26 cellular contexts compared by ENCODE assay signal in genomic region chr14:101506921-101507300, GRCh38. TPM values are rescaled to one million over a fixed set of nuclear protein-coding genes. Genes with fewer than 3 reads are reported as not detected.
A peak's percentile ranks its signal among the peaks of the same experiment; 100 is the strongest.
DNase-seq lines count a peak whose midpoint lies in the region; ATAC-seq and TF ChIP-seq lines count a peak whose summit lies in the region.
"Had no signal": no experiment of that assay in that cellular context is flagged by ENCODE, and none has a peak within 500 bp of the region (broad histone marks: within the 10 kb centered on the region; RNA-seq: fewer than 3 reads in every experiment).

No MANE protein-coding gene starts in this region.

- TF ChIP-seq POLR2A in body of pancreas (IDR thresholded peaks at IDR 0.05) = no peak
- TF ChIP-seq POLR2A in testis (IDR thresholded peaks at IDR 0.05) = no peak

- H3K36me3 Mint-ChIP-seq in activated naive CD4-positive, alpha-beta T cell treated with anti-CD3 and anti-CD28 coated beads for 36 hours (ENCODE audit: low read depth) = no peaks in the 10 kb centered on the region
- H3K36me3 Mint-ChIP-seq: activated naive CD4-positive, alpha-beta T cell treated with anti-CD3 and anti-CD28 coated beads, Interleukin-2, amount 50 U/mL, for 72 hours; CD4-positive, alpha-beta memory T cell; stimulated activated memory B cell treated with anti-CD40 and anti-IgM and Interleukin-4, amounts not matched to agents 10 μg/mL and 1 μg/mL and 100 μg/mL, for 72 hours had no signal

- no peaks in the 10 kb centered on the region for H3K36me3 ChIP-seq in body of pancreas (replicated peaks in 1 of 2; ENCODE audit: insufficient read depth in 1 of 2, low read depth in 2 of 2)
- H3K36me3 ChIP-seq in lower lobe of right lung = no peaks in the 10 kb centered on the region
- H3K36me3 ChIP-seq in testis (ENCODE audit: low read depth, missing control alignments) = no peaks in the 10 kb centered on the region
- no peaks in the 10 kb centered on the region for H3K36me3 ChIP-seq in PC-9 (ENCODE audit: low read depth)
- H3K36me3 ChIP-seq: cardiac muscle cell, esophagus squamous epithelium, pancreas had no signal

- no peaks in the 10 kb centered on the region for H3K27me3 ChIP-seq in body of pancreas
- peaks cover 1% of the 10 kb centered on the region for H3K27me3 ChIP-seq in lower lobe of right lung (ENCODE audit: low read depth)
- no peaks in the 10 kb centered on the region for H3K27me3 ChIP-seq in testis
- peaks cover 22% of the 10 kb centered on the region; the same call in 1 of the 2 replicates for H3K27me3 ChIP-seq in PC-9 (ENCODE audit: insufficient read depth, low read depth)
- H3K27me3 ChIP-seq: cardiac muscle cell, pancreas had no signal

- no peak overlapping the region for H2AFZ ChIP-seq in PC-9
- H2AFZ ChIP-seq: GM23248 had no signal

- ATAC-seq in body of pancreas (no peak), lower lobe of right lung (no peak), HG03097 (IDR thresholded peaks at IDR 0.05; ENCODE audit: low FRiP score, unreplicated experiment) (no peak), HG03095 (IDR thresholded peaks at IDR 0.05; ENCODE audit: unreplicated experiment) (no peak)
- ATAC-seq: activated naive CD4-positive, alpha-beta T cell treated with anti-CD3 and anti-CD28 coated beads, Interleukin-2, amount 50 U/mL, for 72 hours; activated T-cell treated with anti-CD3 and anti-CD28 coated beads, Interleukin-2, amount 50 U/mL, for 72 hours; left colon; pancreas; stimulated activated memory B cell treated with anti-CD40 and anti-IgM and Interleukin-4, amounts not matched to agents 10 μg/mL and 1 μg/mL and 100 μg/mL, for 72 hours had no signal

- H3K4me3 ChIP-seq in body of pancreas (no peak overlapping the region), lower lobe of right lung (no peak overlapping the region), testis (no peak overlapping the region), PC-9 (no peak overlapping the region)
- H3K4me3 ChIP-seq: cardiac muscle cell, esophagus squamous epithelium, GM23248, pancreas had no signal

- CTCF ChIA-PET in activated naive CD4-positive, alpha-beta T cell treated with anti-CD3 and anti-CD28 coated beads for 36 hours (lab: Charles Lee) = interaction anchor here (0.5 kb wide), 1 partner anchor 198 kb away, joined by 3 read pairs; no protein-coding TSS in a partner anchor
- CTCF ChIA-PET in PC-9 (lab: Charles Lee) = no interaction called here

- POLR2A ChIA-PET in PC-9 (lab: Charles Lee; ENCODE audit: unreplicated experiment) = no interaction called here

- H3K79me2 ChIP-seq in PC-9 (ENCODE audit: low read depth) = no peaks in the 10 kb centered on the region

- H3K4me1 ChIP-seq in body of pancreas (no peaks in the 10 kb centered on the region), lower lobe of right lung (no peaks in the 10 kb centered on the region), testis (peaks cover 7% of the 10 kb centered on the region), PC-9 (replicated peaks; ENCODE audit: insufficient read depth) (no peaks in the 10 kb centered on the region)
- H3K4me1 ChIP-seq: pancreas had no signal

- H3K9me2 ChIP-seq in PC-9 (ENCODE audit: insufficient read depth) = no peaks in the 10 kb centered on the region

- H3K27me3 Mint-ChIP-seq in activated naive CD4-positive, alpha-beta T cell treated with anti-CD3 and anti-CD28 coated beads for 36 hours (ENCODE audit: low read depth) = no peaks in the 10 kb centered on the region
- H3K27me3 Mint-ChIP-seq: CD4-positive, alpha-beta memory T cell had no signal

- H3K4me1 Mint-ChIP-seq in activated naive CD4-positive, alpha-beta T cell treated with anti-CD3 and anti-CD28 coated beads for 36 hours (ENCODE audit: low read depth) = no peaks in the 10 kb centered on the region
- H3K4me1 Mint-ChIP-seq: CD4-positive, alpha-beta memory T cell; nephron; stimulated activated memory B cell treated with anti-CD40 and anti-IgM and Interleukin-4, amounts not matched to agents 10 μg/mL and 1 μg/mL and 100 μg/mL, for 72 hours had no signal

- no peak overlapping the region for H3K27ac Mint-ChIP-seq in activated naive CD4-positive, alpha-beta T cell treated with anti-CD3 and anti-CD28 coated beads for 36 hours
- H3K27ac Mint-ChIP-seq: activated naive CD4-positive, alpha-beta T cell treated with anti-CD3 and anti-CD28 coated beads, Interleukin-2, amount 50 U/mL, for 72 hours; activated T-cell treated with anti-CD3 and anti-CD28 coated beads, Interleukin-2, amount 50 U/mL, for 72 hours; CD4-positive, alpha-beta memory T cell; nephron; stimulated activated memory B cell treated with anti-CD40 and anti-IgM and Interleukin-4, amounts not matched to agents 10 μg/mL and 1 μg/mL and 100 μg/mL, for 72 hours had no signal

- no peak overlapping the region for H3K27ac ChIP-seq in body of pancreas
- H3K27ac ChIP-seq in lower lobe of right lung = no peak overlapping the region
- H3K27ac ChIP-seq in testis = peak overlapping the region in 1 of 2 donors; percentile 50
- no peak overlapping the region for H3K27ac ChIP-seq in PC-9
- H3K27ac ChIP-seq: cardiac muscle cell, GM23248, pancreas had no signal

- 60 to 70% methylated on average over 7 to 12 of the region's 13 CpGs for WGBS in body of pancreas, 2 donors
- 52 to 76% methylated on average over 10 to 13 of the region's 13 CpGs for WGBS in testis, 2 donors

- intact Hi-C loops in activated naive CD4-positive, alpha-beta T cell treated with anti-CD3 and anti-CD28 coated beads for 36 hours (cut with micrococcal nuclease) = no loop called here
- intact Hi-C loops in body of pancreas (cut with DNase I) = no loop called here
- intact Hi-C loops in lower lobe of right lung (cut with DNase I) = no loop called here
- intact Hi-C loops in testis (cut with DNase I; ENCODE audit: low total_unique reads) = no loop called here
- intact Hi-C loops in PC-9 (cut with micrococcal nuclease; ENCODE audit: unreplicated experiment) = no loop called here

- H4K20me1 ChIP-seq in PC-9 (ENCODE audit: insufficient read depth) = no peaks in the 10 kb centered on the region

- H3K4me3 Mint-ChIP-seq in activated naive CD4-positive, alpha-beta T cell treated with anti-CD3 and anti-CD28 coated beads for 36 hours = no peak overlapping the region
- H3K4me3 Mint-ChIP-seq: activated T-cell treated with anti-CD3 and anti-CD28 coated beads, Interleukin-2, amount 50 U/mL, for 72 hours; nephron; stimulated activated memory B cell treated with anti-CD40 and anti-IgM and Interleukin-4, amounts not matched to agents 10 μg/mL and 1 μg/mL and 100 μg/mL, for 72 hours had no signal

- TF ChIP-seq CTCF in body of pancreas (IDR thresholded peaks at IDR 0.05) (no peak), lower lobe of right lung (IDR thresholded peaks at IDR 0.05) (no peak), testis (IDR thresholded peaks at IDR 0.05) (no peak), PC-9 (conservative IDR thresholded peaks at IDR 0.05) (no peak)

- H3K4me2 ChIP-seq in PC-9 = no peak overlapping the region

- H3F3A ChIP-seq in PC-9 (ENCODE audit: insufficient read depth, low read depth) = no peaks in the 10 kb centered on the region

- no TSS peak for BruUV-seq in PC-9 (replicated peaks; lab: Mats Ljungman, UMichigan)

- H3K9me3 Mint-ChIP-seq in activated naive CD4-positive, alpha-beta T cell treated with anti-CD3 and anti-CD28 coated beads for 36 hours = no peaks in the 10 kb centered on the region
- H3K9me3 Mint-ChIP-seq: activated naive CD4-positive, alpha-beta T cell treated with anti-CD3 and anti-CD28 coated beads, Interleukin-2, amount 50 U/mL, for 72 hours; nephron had no signal

- peak; percentile 1 for DNase-seq in activated naive CD4-positive, alpha-beta T cell treated with anti-CD3 and anti-CD28 coated beads for 36 hours
- DNase-seq in activated naive CD4-positive, alpha-beta T cell treated with anti-CD3 and anti-CD28 coated beads, Interleukin-2, amount 50 U/mL, for 16 hours = no peak
- DNase-seq in body of pancreas = peak in 3 of 4 donors; percentile 6 to 9 (median 6)
- peak; percentile 24 for DNase-seq in lower lobe of right lung
- peak; percentile 34 for DNase-seq in testis
- DNase-seq in PC-9 = no peak
- DNase-seq: 8988T; activated CD4-positive, alpha-beta T cell treated with anti-CD3 and anti-CD28 coated beads for 48 hours; activated T-cell treated with anti-CD3 and anti-CD28 coated beads, Interleukin-2, amount 50 U/mL, for 72 hours; CD4-positive, alpha-beta memory T cell; EL; esophagus squamous epithelium; GM23248; hippocampal formation; IMR-90; NCI-H446 treated with DMSO at 0.1 percent for 48 hours; stimulated activated CD4-positive, alpha-beta T cell treated with anti-CD3 and anti-CD28 coated beads, Interleukin-4, amount 100 ng/mL, for 24 hours had no signal

- H3K9me3 ChIP-seq in body of pancreas = no peaks in the 10 kb centered on the region
- peaks cover 3% of the 10 kb centered on the region for H3K9me3 ChIP-seq in lower lobe of right lung
- H3K9me3 ChIP-seq in testis = no peaks in the 10 kb centered on the region
- H3K9me3 ChIP-seq in PC-9 (ENCODE audit: insufficient read depth, low read depth) = no peaks in the 10 kb centered on the region
- H3K9me3 ChIP-seq: pancreas had no signal

RNA-seq across cellular contexts. Expression of gene DIO3, which starts 54.4 kb away (rescaled TPM):
- not detected for total RNA-seq in activated naive CD4-positive, alpha-beta T cell treated with anti-CD3 and anti-CD28 coated beads for 36 hours
- total RNA-seq in body of pancreas (1 to 10 TPM; 1.3 to 2.0 TPM), lower lobe of right lung (1.9 TPM), testis (1 to 10 TPM; 2.4 to 4.6 TPM), PC-9 (2021) (0.26 TPM in 1 of 2 replicates, not detected in the other)
- 2.3 TPM for polyA plus RNA-seq in testis (ENCODE audit: insufficient read depth, low read depth, low replicate concordance)
- total RNA-seq: activated naive CD4-positive, alpha-beta T cell treated with anti-CD3 and anti-CD28 coated beads, Interleukin-2, amount 50 U/mL, for 72 hours; activated T-cell treated with anti-CD3 and anti-CD28 coated beads, Interleukin-2, amount 50 U/mL, for 72 hours; CD4-positive, alpha-beta memory T cell; GM23248; IMR-90; T-helper 2 cell treated with Interferon-gamma antibody and Interleukin-4, amounts not matched to agents 100 ng/mL and 5 ng/mL, for 36 hours had no signal
- polyA plus RNA-seq: cardiac muscle cell; CD4-positive, alpha-beta memory T cell; GM23248; IMR-90 had no signal

Comparison
In these comparisons a context has a peak if more than half of its experiments do, and no peak if none do; other contexts are left out.
1. DNase-seq: peak in activated naive CD4-positive, alpha-beta T cell treated with anti-CD3 and anti-CD28 coated beads for 36 hours (single experiment), body of pancreas (3 of 4), lower lobe of right lung (single experiment) and testis (single experiment); none in activated naive CD4-positive, alpha-beta T cell treated with anti-CD3 and anti-CD28 coated beads, Interleukin-2, amount 50 U/mL, for 16 hours (single experiment) and PC-9 (0 of 2).